In the genomic region with DNA sequence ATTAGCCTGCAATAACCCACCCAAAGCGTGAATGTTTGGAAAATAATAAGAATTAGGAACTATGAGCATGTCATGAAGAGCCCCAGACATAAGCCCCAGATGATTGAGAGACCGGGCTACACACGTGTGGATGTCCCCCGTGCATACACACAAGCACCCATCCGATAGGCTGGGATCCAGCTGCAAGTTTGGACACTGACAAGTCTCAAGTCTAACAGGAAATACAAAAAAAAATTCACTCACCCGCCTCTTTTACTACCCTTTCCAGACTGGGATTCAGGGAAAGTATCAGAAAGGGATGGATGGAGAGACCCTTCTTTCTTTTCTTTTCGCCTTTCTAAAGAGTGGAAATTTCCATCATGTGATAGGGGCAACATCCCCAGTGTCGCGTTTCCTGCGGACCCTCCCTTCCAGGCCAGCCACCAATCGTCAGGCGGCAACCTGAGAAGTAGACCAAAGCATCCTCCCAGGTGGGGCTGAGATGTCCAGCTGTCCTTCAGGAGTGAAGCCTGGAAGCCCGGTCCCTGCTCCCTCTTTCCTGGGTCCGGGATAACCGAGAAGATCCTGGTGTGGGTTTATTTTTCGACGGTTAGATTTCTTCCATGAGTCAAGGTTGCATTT, we compare ENCODE assay signal across 11 cellular contexts. TPM values are rescaled to one million over a fixed set of nuclear protein-coding genes. Genes with fewer than 3 reads are reported as not detected.
DNase-seq lines count a peak whose midpoint lies in the region; ATAC-seq and TF ChIP-seq lines count a peak whose summit lies in the region.
"Had no signal": no experiment of that assay in that cellular context is flagged by ENCODE, and none has a peak within 500 bp of the region (broad histone marks: within the 10 kb centered on the region; RNA-seq: fewer than 3 reads in every experiment).

No MANE protein-coding gene starts in this region.

- no peaks in the 10 kb centered on the region for H3K9me3 ChIP-seq in hepatocyte (ENCODE audit: low read depth)

- H3K4me1 ChIP-seq in GM23338 (ENCODE audit: insufficient read depth) (peaks cover 7% of the 10 kb centered on the region; the same call in 1 of the 2 replicates), hepatocyte (ENCODE audit: insufficient read depth) (peaks cover 4% of the 10 kb centered on the region), rectal smooth muscle tissue (ENCODE audit: control insufficient read depth, insufficient read depth, low read length) (no peaks in the 10 kb centered on the region)

- H3K27ac ChIP-seq in GM23338 (ENCODE audit: low read depth) = no peak overlapping the region
- no peak overlapping the region for H3K27ac ChIP-seq in hepatocyte
- no peak overlapping the region for H3K27ac ChIP-seq in rectal smooth muscle tissue (ENCODE audit: low read depth, low read length)

- H3K4me2 ChIP-seq in GM23338 (peak overlapping the region; percentile 95), hepatocyte (peak overlapping the region; percentile 93)

- peaks cover 13% of the 10 kb centered on the region for H3K4me1 Mint-ChIP-seq in GM23338
- peaks cover 19% of the 10 kb centered on the region for H3K4me1 Mint-ChIP-seq in activated naive CD8-positive, alpha-beta T cell treated with anti-CD3 and anti-CD28 coated beads for 36 hours

- 75% methylated on average over 17 of the region's 17 CpGs for WGBS in hepatocyte (ENCODE audit: low lambda C conversion rate, missing lambda C conversion rate)

- no peaks in the 10 kb centered on the region for H3K36me3 Mint-ChIP-seq in GM23338 (ENCODE audit: low read depth)
- H3K36me3 Mint-ChIP-seq in activated naive CD8-positive, alpha-beta T cell treated with anti-CD3 and anti-CD28 coated beads for 36 hours = no peaks in the 10 kb centered on the region

- H3F3A ChIP-seq in GM23338 (replicated peaks; ENCODE audit: low read depth) = no peaks in the 10 kb centered on the region

- H4K20me1 ChIP-seq in GM23338 (replicated peaks; ENCODE audit: insufficient read depth) (peaks cover 3% of the 10 kb centered on the region), hepatocyte (ENCODE audit: insufficient read depth, poor library complexity, severe bottlenecking) (no peaks in the 10 kb centered on the region)

- no peak overlapping the region for H3K9ac ChIP-seq in rectal smooth muscle tissue (ENCODE audit: low read length)

- no peaks in the 10 kb centered on the region for H3K36me3 ChIP-seq in GM23338 (ENCODE audit: insufficient read depth)
- no peaks in the 10 kb centered on the region for H3K36me3 ChIP-seq in hepatocyte (replicated peaks; ENCODE audit: insufficient read depth, low read depth)
- H3K36me3 ChIP-seq in rectal smooth muscle tissue (ENCODE audit: control insufficient read depth, insufficient read depth, low read length) = no peaks in the 10 kb centered on the region

- 0 out of 2 replicates have a peak, but pooled peaks cover 5% of the 10 kb centered on the region for H3K9me2 ChIP-seq in GM23338 (ENCODE audit: insufficient read depth)
- H3K9me2 ChIP-seq in hepatocyte (replicated peaks; ENCODE audit: insufficient read depth) = no peaks in the 10 kb centered on the region

- DNase-seq in GM23338 (ENCODE audit: low spot score) = peak; percentile 87
- DNase-seq in activated naive CD8-positive, alpha-beta T cell treated with anti-CD3 and anti-CD28 coated beads for 36 hours = no peak
- no peak for DNase-seq in hepatocyte (ENCODE audit: low spot score)
- no peak for DNase-seq in NCI-H1417 treated with DMSO at 0.1 percent for 48 hours (lab: John Stamatoyannopoulos, UW)
- no peak for DNase-seq in NCI-H146 treated with DMSO at 0.1 percent for 48 hours (lab: John Stamatoyannopoulos, UW; ENCODE audit: unreplicated experiment)
- no peak for DNase-seq in NCI-H82 (lab: John Stamatoyannopoulos, UW)
- DNase-seq: caudate nucleus; foreskin melanocyte; stimulated activated CD4-positive, alpha-beta T cell treated with anti-CD3 and anti-CD28 coated beads, Interleukin-4, amount 100 ng/mL, for 1 hour had no signal

- H2AFZ ChIP-seq in GM23338 = peak overlapping the region; percentile 94
- peak overlapping the region; percentile 55 for H2AFZ ChIP-seq in hepatocyte

- ATAC-seq in GM23338 (peak; percentile 65), HG03354 (IDR thresholded peaks at IDR 0.05; ENCODE audit: poor library complexity, severe bottlenecking, unreplicated experiment) (no peak)

- H3K27me3 ChIP-seq in GM23338 (ENCODE audit: insufficient read depth) (peaks cover 55% of the 10 kb centered on the region), hepatocyte (peaks cover 48% of the 10 kb centered on the region), rectal smooth muscle tissue (ENCODE audit: control insufficient read depth, insufficient read depth, low read length) (peaks cover 3% of the 10 kb centered on the region)

- no peak overlapping the region for H3K27ac Mint-ChIP-seq in GM23338
- no peak overlapping the region for H3K27ac Mint-ChIP-seq in activated naive CD8-positive, alpha-beta T cell treated with anti-CD3 and anti-CD28 coated beads for 36 hours

- H3K79me2 ChIP-seq in GM23338 (replicated peaks; ENCODE audit: insufficient read depth) (0 out of 2 replicates have a peak, but pooled peaks cover 5% of the 10 kb centered on the region), hepatocyte (no peaks in the 10 kb centered on the region)

- H3K27me3 Mint-ChIP-seq in GM23338 (ENCODE audit: insufficient read depth, low read depth, poor library complexity) = peaks cover 32% of the 10 kb centered on the region
- H3K27me3 Mint-ChIP-seq in activated naive CD8-positive, alpha-beta T cell treated with anti-CD3 and anti-CD28 coated beads for 36 hours = peaks cover 80% of the 10 kb centered on the region

- peak overlapping the region; percentile 80 for H3K4me3 Mint-ChIP-seq in GM23338
- H3K4me3 Mint-ChIP-seq in activated naive CD8-positive, alpha-beta T cell treated with anti-CD3 and anti-CD28 coated beads for 36 hours = peak overlapping the region; percentile 70

- H3K4me3 ChIP-seq in GM23338 (peak overlapping the region; percentile 78), hepatocyte (no peak overlapping the region), rectal smooth muscle tissue (ENCODE audit: low read length) (peak overlapping the region; percentile 62)

- H3K9me3 Mint-ChIP-seq in GM23338 = no peaks in the 10 kb centered on the region
- H3K9me3 Mint-ChIP-seq in activated naive CD8-positive, alpha-beta T cell treated with anti-CD3 and anti-CD28 coated beads for 36 hours = no peaks in the 10 kb centered on the region

- TF ChIP-seq CTCF in GM23338 (conservative IDR thresholded peaks at IDR 0.05; ENCODE audit: low read depth in 2 of 2) = no peak
- no peak for TF ChIP-seq CTCF in hepatocyte (IDR thresholded peaks at IDR 0.05; ENCODE audit: poor library complexity)

RNA-seq across cellular contexts. Expression of a gene that starts 6.4 kb away (rescaled TPM):
- total RNA-seq in GM23338 (2014; rRNA removed; shearing (Covaris generic)) = 12.5 and 13.3 TPM in 2 replicates
- polyA plus RNA-seq in GM23338 (2016; fragmentation: Nextera tagmentation; extraction: Ambion mirVana) (5.8 and 6.2 TPM in 2 replicates), hepatocyte (8.5 and 16.5 TPM in 2 replicates)
- total RNA-seq in activated naive CD8-positive, alpha-beta T cell treated with anti-CD3 and anti-CD28 coated beads for 36 hours = not detected
- total RNA-seq in hepatocyte = 34.7 and 37.3 TPM in 2 replicates

Comparison
In these comparisons a context has a peak if more than half of its experiments do, and no peak if none do; other contexts are left out.
1. RNA of a gene that starts 6.4 kb away (total RNA-seq): 34.7 to 37.3 TPM in hepatocyte and 12.5 to 13.3 TPM in GM23338; not detected in activated naive CD8-positive, alpha-beta T cell treated with anti-CD3 and anti-CD28 coated beads for 36 hours; every median in the first group is over 10 times any median in the second.